ENCODE assay signal across 27 cellular contexts in genomic region chr5:114561415-114561814, GRCh38.
"Had no signal": no experiment of that assay in that cellular context is flagged by ENCODE, and none has a peak within 500 bp of the region (broad histone marks: within the 10 kb centered on the region; RNA-seq: fewer than 3 reads in every experiment).

No MANE protein-coding gene starts in this region.

- H3K27me3 ChIP-seq: neutrophil, pancreas, right lobe of liver, sigmoid colon, suprapubic skin, testis, tibial artery, upper lobe of right lung, uterus had no signal

- H3K4me1 ChIP-seq: pancreas, prostate gland, right lobe of liver, sigmoid colon, suprapubic skin, testis, tibial artery, upper lobe of right lung, uterus had no signal

- DNase-seq: naive B cell; naive thymus-derived CD8-positive, alpha-beta T cell; nephron progenitor cell; nucleus accumbens; pancreas; right cardiac atrium; right lobe of liver; sigmoid colon; small intestine; stimulated activated CD4-positive, alpha-beta T cell treated with anti-CD3 and anti-CD28 coated beads, Interleukin-15, amount 100 ng/mL, for 24 hours; stimulated activated CD4-positive, alpha-beta T cell treated with anti-CD3 and anti-CD28 coated beads, Interleukin-2, amount 100 ng/mL, for 24 hours; stimulated activated CD4-positive, alpha-beta T cell treated with anti-CD3 and anti-CD28 coated beads, Interleukin-2, amount 100 ng/mL, for 48 hours; stimulated activated CD4-positive, alpha-beta T cell treated with anti-CD3 and anti-CD28 coated beads, Interleukin-4, amount 100 ng/mL, for 24 hours; stimulated activated naive CD4-positive, alpha-beta T cell; stimulated activated naive CD8-positive, alpha-beta T cell treated with anti-CD3 and anti-CD28 coated beads, Interleukin-15, amount 100 ng/mL, for 72 hours; stimulated activated naive CD8-positive, alpha-beta T cell treated with anti-CD3 and anti-CD28 coated beads, Interleukin-15, Interleukin-2, amounts not matched to agents 100 U/mL and 50 U/mL, for 24 hours; substantia nigra; testis; tibial artery; trophoblast cell; upper lobe of right lung; uterus had no signal

- H3K27ac ChIP-seq: neutrophil, pancreas, prostate gland, right lobe of liver, sigmoid colon, suprapubic skin, testis, tibial artery, upper lobe of right lung, uterus had no signal

- H3K36me3 ChIP-seq: neutrophil, pancreas, prostate gland, right lobe of liver, sigmoid colon, suprapubic skin, tibial artery, upper lobe of right lung, uterus had no signal

- ATAC-seq: naive thymus-derived CD8-positive, alpha-beta T cell; natural killer cell treated with Interleukin-12 subunit alpha and Interleukin-12 subunit beta and Interleukin-15 and Interleukin-18, amount 100 ng/mL, for 72 hours; pancreas; right cardiac atrium; right lobe of liver; stimulated activated effector memory CD8-positive, alpha-beta T cell treated with anti-CD3 and anti-CD28 coated beads, Interleukin-12 subunit alpha, Interleukin-12 subunit beta, amount 100 ng/mL, for 72 hours; stimulated activated naive CD8-positive, alpha-beta T cell treated with anti-CD3 and anti-CD28 coated beads, Interleukin-15, amount 100 ng/mL, for 72 hours; stimulated activated naive CD8-positive, alpha-beta T cell treated with anti-CD3 and anti-CD28 coated beads, Interleukin-15, Interleukin-2, amounts not matched to agents 100 U/mL and 50 U/mL, for 24 hours; upper lobe of right lung had no signal

- H3K4me3 ChIP-seq: pancreas, prostate gland, right lobe of liver, sigmoid colon, suprapubic skin, testis, tibial artery, upper lobe of right lung, uterus had no signal

- H3K9me3 ChIP-seq: pancreas, prostate gland, right lobe of liver, sigmoid colon, suprapubic skin, testis, tibial artery, upper lobe of right lung, uterus had no signal
